ENCODE assay signal across 9 cellular contexts in genomic region chr2:216555274-216555673, GRCh38. TPM values are rescaled to one million over a fixed set of nuclear protein-coding genes. Genes with fewer than 3 reads are reported as not detected.
DNase-seq lines count a peak whose midpoint lies in the region; ATAC-seq and TF ChIP-seq lines count a peak whose summit lies in the region.
"Had no signal": no experiment of that assay in that cellular context is flagged by ENCODE, and none has a peak within 500 bp of the region (broad histone marks: within the 10 kb centered on the region; RNA-seq: fewer than 3 reads in every experiment).

No MANE protein-coding gene starts in this region.

- no peak for TF ChIP-seq CTCF in osteocyte (IDR thresholded peaks at IDR 0.05)

- no peak for ATAC-seq in HG02588 (IDR thresholded peaks at IDR 0.05; ENCODE audit: unreplicated experiment)
- ATAC-seq in GM21360 (IDR thresholded peaks at IDR 0.05; ENCODE audit: unreplicated experiment), result no peak

- POLR2A ChIA-PET in activated CD4-positive, alpha-beta memory T cell treated with anti-CD3 and anti-CD28 coated beads for 36 hours (lab: Charles Lee), result no interaction called here

- H3K27ac Mint-ChIP-seq in osteocyte (ENCODE audit: unreplicated experiment), result peak overlapping the region; percentile 82
- H3K27ac Mint-ChIP-seq in activated CD4-positive, alpha-beta memory T cell treated with anti-CD3 and anti-CD28 coated beads for 36 hours, result no peak overlapping the region

- no peak overlapping the region for H3K4me3 Mint-ChIP-seq in osteocyte (ENCODE audit: unreplicated experiment)
- no peak overlapping the region for H3K4me3 Mint-ChIP-seq in activated CD4-positive, alpha-beta memory T cell treated with anti-CD3 and anti-CD28 coated beads for 36 hours

- CTCF ChIA-PET in activated CD4-positive, alpha-beta memory T cell treated with anti-CD3 and anti-CD28 coated beads for 36 hours (lab: Charles Lee), result no interaction called here

- no peaks in the 10 kb centered on the region for H3K27me3 Mint-ChIP-seq in osteocyte (ENCODE audit: unreplicated experiment)
- H3K27me3 Mint-ChIP-seq in activated CD4-positive, alpha-beta memory T cell treated with anti-CD3 and anti-CD28 coated beads for 36 hours, result no peaks in the 10 kb centered on the region

- no peaks in the 10 kb centered on the region for H3K9me3 Mint-ChIP-seq in osteocyte (ENCODE audit: unreplicated experiment)
- no peaks in the 10 kb centered on the region for H3K9me3 Mint-ChIP-seq in activated CD4-positive, alpha-beta memory T cell treated with anti-CD3 and anti-CD28 coated beads for 36 hours

- DNase-seq in DMS79 treated with DMSO at 0.1 percent for 48 hours (lab: John Stamatoyannopoulos, UW), result peak; percentile 88
- DNase-seq in NCI-H226, result peak; percentile 24
- no peak for DNase-seq in epithelial cell of prostate (ENCODE audit: low read depth, low spot score)
- DNase-seq in osteocyte (ENCODE audit: extremely low spot score, unreplicated experiment), result peak; percentile 87
- DNase-seq in GM19240 (ENCODE audit: insufficient read length, low spot score), result no peak
- no peak for DNase-seq in activated CD4-positive, alpha-beta memory T cell treated with anti-CD3 and anti-CD28 coated beads for 36 hours
- DNase-seq: stimulated activated CD4-positive, alpha-beta T cell treated with anti-CD3 and anti-CD28 coated beads, Interleukin-4, amount 100 ng/mL, for 1 hour had no signal

- H3K27ac ChIP-seq in epithelial cell of prostate, result peak overlapping the region; percentile 21

- H3K4me1 Mint-ChIP-seq in osteocyte (ENCODE audit: unreplicated experiment), result peaks cover 93% of the 10 kb centered on the region
- H3K4me1 Mint-ChIP-seq in activated CD4-positive, alpha-beta memory T cell treated with anti-CD3 and anti-CD28 coated beads for 36 hours (ENCODE audit: low read depth), result no peaks in the 10 kb centered on the region

- intact Hi-C loops in activated CD4-positive, alpha-beta memory T cell treated with anti-CD3 and anti-CD28 coated beads for 36 hours (cut with micrococcal nuclease), result no loop called here

- no peaks in the 10 kb centered on the region for H3K36me3 Mint-ChIP-seq in osteocyte (ENCODE audit: unreplicated experiment)
- H3K36me3 Mint-ChIP-seq in activated CD4-positive, alpha-beta memory T cell treated with anti-CD3 and anti-CD28 coated beads for 36 hours, result no peaks in the 10 kb centered on the region

RNA-seq across cellular contexts. Expression of gene RPL37A, which starts 56.6 kb away (rescaled TPM):
- total RNA-seq in osteocyte, result 2,580 and 2,608 TPM in 2 replicates
- total RNA-seq in activated CD4-positive, alpha-beta memory T cell treated with anti-CD3 and anti-CD28 coated beads for 36 hours, result 1,000 to 10,000 TPM; 4,165 to 4,237 TPM

Comparison
In these comparisons a context has a peak if more than half of its experiments do, and no peak if none do; other contexts are left out.
1. DNase-seq: peak in DMS79 treated with DMSO at 0.1 percent for 48 hours (single experiment), NCI-H226 (single experiment) and osteocyte (single experiment); none in epithelial cell of prostate (single experiment), GM19240 (single experiment) and activated CD4-positive, alpha-beta memory T cell treated with anti-CD3 and anti-CD28 coated beads for 36 hours (single experiment).